ENCODE assay signal across 8 cellular contexts in the genomic region with DNA sequence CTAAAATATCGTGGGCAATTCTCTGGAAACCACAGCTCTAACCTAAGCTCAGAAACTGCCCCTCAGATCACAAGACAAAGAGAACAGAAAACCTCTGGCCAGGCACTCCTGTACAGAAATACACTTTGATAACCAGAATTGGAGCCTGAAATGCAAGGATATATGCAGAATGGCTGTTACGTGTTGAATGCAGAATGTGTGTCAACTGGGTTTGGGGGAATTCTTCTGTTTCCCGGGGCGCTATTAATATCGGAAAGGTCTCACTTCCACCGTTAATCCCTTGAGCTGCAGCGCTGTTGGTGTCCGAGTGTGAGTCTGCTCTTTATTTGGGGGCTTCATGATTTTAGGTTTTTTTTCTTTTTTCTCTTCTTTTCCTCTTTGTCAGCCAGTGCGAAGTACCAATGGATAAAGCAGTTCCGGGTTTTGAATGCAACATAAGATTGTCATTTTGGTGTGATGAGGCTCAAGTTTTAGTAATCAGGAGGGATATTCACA. TPM values are rescaled to one million over a fixed set of nuclear protein-coding genes. Genes with fewer than 3 reads are reported as not detected.
DNase-seq lines count a peak whose midpoint lies in the region; ATAC-seq, FAIRE-seq and TF ChIP-seq lines count a peak whose summit lies in the region.

No MANE protein-coding gene starts in this region.

- ATAC-seq in GM21367 (IDR thresholded peaks at IDR 0.05; ENCODE audit: unreplicated experiment), result peak; percentile 2

- no peak for TF ChIP-seq CTCF in NB4 (IDR thresholded peaks at IDR 0.05; ENCODE audit: low read depth, low read length)
- no peak for TF ChIP-seq CTCF in D721Med (IDR thresholded peaks at IDR 0.05; ENCODE audit: insufficient read depth, missing control alignments)

- H3K4me1 ChIP-seq in mononuclear cell (ENCODE audit: insufficient read depth, low read length), result peaks cover 30% of the 10 kb centered on the region

- H3K4me3 ChIP-seq in NB4 (ENCODE audit: low read depth, low read length) (peak overlapping the region; percentile 95), mononuclear cell (ENCODE audit: low read length) (peak overlapping the region; percentile 82)

- no peaks in the 10 kb centered on the region for H3K27me3 ChIP-seq in mononuclear cell (ENCODE audit: insufficient read depth, low read length)

- FAIRE-seq in D721Med (lab: Jason Lieb, UNC), result no peak

- DNase-seq in DMS53 treated with DMSO at 0.1 percent for 48 hours (lab: John Stamatoyannopoulos, UW; ENCODE audit: unreplicated experiment), result peak; percentile 32
- DNase-seq in NB4 (ENCODE audit: low read depth), result no peak
- peak; percentile 51 for DNase-seq in cerebellar cortex (ENCODE audit: low spot score)
- no peak for DNase-seq in NCI-H1694 (lab: John Stamatoyannopoulos, UW)
- no peak for DNase-seq in D721Med (ENCODE audit: insufficient read length, low spot score)
- no peak for DNase-seq in DMS 273 (lab: John Stamatoyannopoulos, UW; ENCODE audit: unreplicated experiment)

- H3K9me3 ChIP-seq in mononuclear cell (ENCODE audit: low read depth, low read length), result no peaks in the 10 kb centered on the region

- TF ChIP-seq POLR2A in NB4 (IDR thresholded peaks at IDR 0.05; ENCODE audit: extremely low read depth, insufficient read length), result no peak

RNA-seq across cellular contexts. Expression of a gene that starts 1.2 kb away (rescaled TPM):
- 742 TPM for total RNA-seq in mononuclear cell

Comparison
In these comparisons a context has a peak if more than half of its experiments do, and no peak if none do; other contexts are left out.
1. DNase-seq: peak in DMS53 treated with DMSO at 0.1 percent for 48 hours (single experiment) and cerebellar cortex (single experiment); none in NB4 (single experiment), NCI-H1694 (single experiment), D721Med (single experiment) and DMS 273 (single experiment).